ENCODE assay signal across 13 cellular contexts in the genomic region with DNA sequence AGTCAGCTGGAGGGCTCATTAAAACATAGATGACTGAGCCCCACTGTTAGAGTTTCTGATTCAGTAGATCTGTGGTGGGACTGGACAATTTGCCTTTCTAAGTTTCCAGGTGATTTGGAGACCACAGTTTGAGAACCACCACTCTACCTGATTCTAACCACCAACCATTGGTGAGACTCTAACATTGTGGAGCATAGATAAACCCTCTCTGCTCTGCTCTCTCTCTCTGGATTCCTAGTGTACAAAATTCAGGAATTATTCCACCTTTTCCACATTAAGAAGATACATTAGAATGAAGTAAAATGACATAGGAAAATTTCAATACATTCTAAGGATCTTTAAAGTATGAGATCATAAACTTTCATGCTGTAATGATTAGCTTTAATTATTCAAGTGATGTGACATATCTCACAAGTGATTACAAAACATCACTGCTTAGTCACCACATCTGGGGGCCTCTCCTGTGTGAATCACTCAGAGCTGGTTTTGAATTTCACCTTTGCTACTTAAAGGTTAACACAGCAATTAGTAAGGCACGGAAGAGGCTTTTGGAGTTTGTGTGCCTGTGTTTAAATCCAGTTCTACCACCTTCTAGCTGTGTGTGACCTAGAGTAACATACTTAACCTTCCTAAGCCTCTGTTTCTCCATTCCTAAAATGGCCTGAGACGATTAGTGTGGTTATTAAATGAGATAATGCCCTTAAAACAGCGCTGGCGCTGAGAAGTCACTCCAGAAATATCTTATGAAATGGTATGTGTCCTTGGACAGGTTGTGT.
DNase-seq lines count a peak whose midpoint lies in the region; ATAC-seq and TF ChIP-seq lines count a peak whose summit lies in the region.
"Had no signal": no experiment of that assay in that cellular context is flagged by ENCODE, and none has a peak within 500 bp of the region (broad histone marks: within the 10 kb centered on the region; RNA-seq: fewer than 3 reads in every experiment).

No MANE protein-coding gene starts in this region.

- H3K27me3 ChIP-seq in MG63: no peaks in the 10 kb centered on the region
- H3K27me3 ChIP-seq: heart right ventricle had no signal

- H3K4me3 Mint-ChIP-seq in activated CD4-positive, alpha-beta memory T cell treated with anti-CD3 and anti-CD28 coated beads for 36 hours: no peak overlapping the region
- H3K4me3 Mint-ChIP-seq: brain, nephron had no signal

- intact Hi-C loops in activated CD4-positive, alpha-beta memory T cell treated with anti-CD3 and anti-CD28 coated beads for 36 hours (cut with micrococcal nuclease): no loop called here

- no peak overlapping the region for H3K4me3 ChIP-seq in MG63
- H3K4me3 ChIP-seq in cardiac fibroblast (replicated peaks in 1 of 2; ENCODE audit: low read depth in 2 of 2, low read length in 2 of 2): no peak overlapping the region
- H3K4me3 ChIP-seq: heart right ventricle, SK-N-MC had no signal

- TF ChIP-seq CTCF in cardiac fibroblast (IDR thresholded peaks at IDR 0.05; ENCODE audit: low read depth, low read length): no peak

- no peaks in the 10 kb centered on the region for H3K27me3 Mint-ChIP-seq in activated CD4-positive, alpha-beta memory T cell treated with anti-CD3 and anti-CD28 coated beads for 36 hours
- H3K27me3 Mint-ChIP-seq: brain had no signal

- POLR2A ChIA-PET in activated CD4-positive, alpha-beta memory T cell treated with anti-CD3 and anti-CD28 coated beads for 36 hours (lab: Charles Lee): no interaction called here

- CTCF ChIA-PET in activated CD4-positive, alpha-beta memory T cell treated with anti-CD3 and anti-CD28 coated beads for 36 hours (lab: Charles Lee): no interaction called here

- H3K36me3 ChIP-seq in MG63: no peaks in the 10 kb centered on the region
- H3K36me3 ChIP-seq: heart right ventricle had no signal

- ATAC-seq in HG03469 (IDR thresholded peaks at IDR 0.05; ENCODE audit: unreplicated experiment): no peak

- DNase-seq in DMS53 treated with DMSO at 0.1 percent for 48 hours (lab: John Stamatoyannopoulos, UW; ENCODE audit: unreplicated experiment) (peak; percentile 72), MG63 (peak; percentile 32), cardiac fibroblast (ENCODE audit: low read depth in 2 of 2) (peak; percentile 57 to 79), non-pigmented ciliary epithelial cell (ENCODE audit: low read depth) (peak; percentile 70), ecto neural progenitor cell (ENCODE audit: low spot score) (no peak), NCI-H146 treated with DMSO at 0.1 percent for 48 hours (lab: John Stamatoyannopoulos, UW; ENCODE audit: unreplicated experiment) (no peak)
- DNase-seq in activated CD4-positive, alpha-beta memory T cell treated with anti-CD3 and anti-CD28 coated beads for 36 hours: no peak
- DNase-seq: heart right ventricle, NCI-H1436 had no signal

- no peaks in the 10 kb centered on the region for H3K4me1 Mint-ChIP-seq in activated CD4-positive, alpha-beta memory T cell treated with anti-CD3 and anti-CD28 coated beads for 36 hours (ENCODE audit: low read depth)

- H3K27ac Mint-ChIP-seq in activated CD4-positive, alpha-beta memory T cell treated with anti-CD3 and anti-CD28 coated beads for 36 hours: no peak overlapping the region

- no peaks in the 10 kb centered on the region for H3K36me3 Mint-ChIP-seq in activated CD4-positive, alpha-beta memory T cell treated with anti-CD3 and anti-CD28 coated beads for 36 hours
- H3K36me3 Mint-ChIP-seq: brain had no signal

- H3K9me3 ChIP-seq in MG63: no peaks in the 10 kb centered on the region
- H3K9me3 ChIP-seq: heart right ventricle had no signal

- H3K9me3 Mint-ChIP-seq in activated CD4-positive, alpha-beta memory T cell treated with anti-CD3 and anti-CD28 coated beads for 36 hours: peaks cover 2% of the 10 kb centered on the region
- H3K9me3 Mint-ChIP-seq: brain, nephron had no signal

Comparison
In these comparisons a context has a peak if more than half of its experiments do, and no peak if none do; other contexts are left out.
1. DNase-seq: peak in DMS53 treated with DMSO at 0.1 percent for 48 hours (single experiment), MG63 (single experiment), cardiac fibroblast (2 of 2) and non-pigmented ciliary epithelial cell (single experiment); none in ecto neural progenitor cell (single experiment), activated CD4-positive, alpha-beta memory T cell treated with anti-CD3 and anti-CD28 coated beads for 36 hours (single experiment) and NCI-H146 treated with DMSO at 0.1 percent for 48 hours (single experiment).